In the genomic region with DNA sequence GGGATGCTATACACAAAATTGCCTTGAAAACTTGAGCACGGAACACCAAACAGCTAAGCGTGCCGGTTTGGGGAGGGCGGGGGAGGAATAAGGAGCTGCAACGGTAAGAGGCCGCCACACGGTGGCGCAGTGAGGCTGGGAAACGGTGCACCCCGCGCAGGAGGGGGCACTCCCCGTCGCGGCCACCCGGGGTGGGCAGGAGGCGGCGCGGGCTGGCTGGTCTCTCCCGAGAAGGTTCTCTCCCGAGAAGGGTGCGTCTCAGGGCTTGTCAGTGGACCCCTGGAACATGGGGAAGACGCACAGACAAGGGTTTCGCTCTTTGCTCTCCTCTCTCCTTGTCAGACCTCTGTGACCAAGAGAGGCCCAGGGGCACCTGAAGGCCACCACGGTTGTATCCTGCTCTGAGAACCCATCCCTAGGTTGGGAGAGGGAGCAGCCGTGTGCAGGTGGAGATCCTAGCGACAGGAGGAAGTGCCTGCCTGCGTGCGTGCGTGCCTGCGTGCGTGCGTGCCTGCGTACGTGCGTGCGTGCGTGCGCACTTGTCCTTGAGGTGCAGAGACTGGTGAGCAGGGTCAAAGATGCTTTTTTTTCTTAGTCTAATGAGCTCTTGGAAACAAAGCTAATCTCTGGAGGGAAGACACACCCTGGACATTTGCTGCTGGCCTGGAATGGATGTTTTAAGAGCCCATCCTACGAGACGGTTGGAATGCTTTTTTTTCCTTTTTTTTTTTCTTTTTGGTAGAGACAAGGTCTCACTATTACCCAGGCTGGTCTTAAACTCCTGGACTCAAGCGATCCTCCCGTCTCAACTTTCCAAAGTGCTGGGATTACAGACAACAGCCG, we compare ENCODE assay signal across 1 cellular context.
A peak's percentile ranks its signal among the peaks of the same experiment; 100 is the strongest.
TF ChIP-seq lines count a peak whose summit lies in the region.

No MANE protein-coding gene starts in this region.

TF ChIP-seq in HEK293, 187 proteins besides CTCF, POLR2A, EP300 and RAD21 (continued from another document):
- TF ChIP-seq ZNF654 (tag by site-specific recombination; IDR thresholded peaks at IDR 0.05; ENCODE audit: low read depth) (peak; percentile 83), ZBTB7A (tag by site-specific recombination; IDR thresholded peaks at IDR 0.05; ENCODE audit: low read depth) (no peak), GLI2 (tag by site-specific recombination; IDR thresholded peaks at IDR 0.05; ENCODE audit: borderline replicate concordance, low read depth) (no peak), ZNF16 (tag by site-specific recombination; IDR thresholded peaks at IDR 0.05; ENCODE audit: low read depth) (no peak), ZNF707 (tag by site-specific recombination; IDR thresholded peaks at IDR 0.05) (no peak), ZNF777 (tag by site-specific recombination; IDR thresholded peaks at IDR 0.05; ENCODE audit: borderline replicate concordance) (no peak), GLIS2 (tag by site-specific recombination; IDR thresholded peaks at IDR 0.05) (peak; percentile 98), KLF7 (tag by site-specific recombination; IDR thresholded peaks at IDR 0.05; ENCODE audit: borderline replicate concordance) (no peak), ZNF112 (tag by site-specific recombination; IDR thresholded peaks at IDR 0.05) (no peak), REPIN1 (tag by site-specific recombination; IDR thresholded peaks at IDR 0.05; ENCODE audit: low read depth) (no peak), ZNF132 (tag by site-specific recombination; IDR thresholded peaks at IDR 0.05; ENCODE audit: borderline replicate concordance) (no peak), PRDM10 (tag by site-specific recombination; IDR thresholded peaks at IDR 0.05) (no peak), TCF7L2 (IDR thresholded peaks at IDR 0.05; ENCODE audit: borderline replicate concordance, low read depth, low read length) (no peak), ZNF501 (tag by site-specific recombination; IDR thresholded peaks at IDR 0.05) (0 out of 2 replicates have a peak, but pooled peaks have one; percentile 52), TRIM28 (IDR thresholded peaks at IDR 0.05; ENCODE audit: borderline replicate concordance, low read length) (no peak), ZNF596 (tag by site-specific recombination; IDR thresholded peaks at IDR 0.05) (no peak), ZNF423 (tag by site-specific recombination; IDR thresholded peaks at IDR 0.05) (peak; percentile 99), ZNF37A (tag by site-specific recombination; IDR thresholded peaks at IDR 0.05) (no peak), ZNF350 (tag by site-specific recombination; IDR thresholded peaks at IDR 0.05) (no peak), ZBTB26 (tag by site-specific recombination; optimal IDR thresholded peaks at IDR 0.05) (peak; percentile 29), IKZF3 (tag by site-specific recombination; IDR thresholded peaks at IDR 0.05) (no peak), ZFP69B (tag by site-specific recombination; IDR thresholded peaks at IDR 0.05) (no peak), ZNF473 (tag by site-specific recombination; IDR thresholded peaks at IDR 0.05) (no peak), ZNF785 (tag by site-specific recombination; IDR thresholded peaks at IDR 0.05) (no peak), ZBTB10 (tag by site-specific recombination; IDR thresholded peaks at IDR 0.05) (0 out of 2 replicates have a peak, but pooled peaks have one; percentile 62), ZNF701 (tag by site-specific recombination; IDR thresholded peaks at IDR 0.05) (no peak), ZNF146 (tag by site-specific recombination; IDR thresholded peaks at IDR 0.05) (no peak), ZIC2 (tag by site-specific recombination; IDR thresholded peaks at IDR 0.05) (peak; percentile 88), MYNN (tag by site-specific recombination; IDR thresholded peaks at IDR 0.05; ENCODE audit: borderline replicate concordance) (no peak), ZNF114 (tag by site-specific recombination; IDR thresholded peaks at IDR 0.05) (no peak), ZFHX2 (tag by site-specific recombination; conservative IDR thresholded peaks at IDR 0.05) (peak; percentile 46; the same call in 1 of the 2 replicates), ZNF692 (tag by site-specific recombination; IDR thresholded peaks at IDR 0.05) (no peak), ZNF48 (tag by site-specific recombination; IDR thresholded peaks at IDR 0.05) (no peak), ZNF600 (tag by site-specific recombination; IDR thresholded peaks at IDR 0.05) (no peak), ZNF311 (tag by site-specific recombination; IDR thresholded peaks at IDR 0.05; ENCODE audit: borderline replicate concordance) (no peak)
- TF ChIP-seq, protein P1, sequence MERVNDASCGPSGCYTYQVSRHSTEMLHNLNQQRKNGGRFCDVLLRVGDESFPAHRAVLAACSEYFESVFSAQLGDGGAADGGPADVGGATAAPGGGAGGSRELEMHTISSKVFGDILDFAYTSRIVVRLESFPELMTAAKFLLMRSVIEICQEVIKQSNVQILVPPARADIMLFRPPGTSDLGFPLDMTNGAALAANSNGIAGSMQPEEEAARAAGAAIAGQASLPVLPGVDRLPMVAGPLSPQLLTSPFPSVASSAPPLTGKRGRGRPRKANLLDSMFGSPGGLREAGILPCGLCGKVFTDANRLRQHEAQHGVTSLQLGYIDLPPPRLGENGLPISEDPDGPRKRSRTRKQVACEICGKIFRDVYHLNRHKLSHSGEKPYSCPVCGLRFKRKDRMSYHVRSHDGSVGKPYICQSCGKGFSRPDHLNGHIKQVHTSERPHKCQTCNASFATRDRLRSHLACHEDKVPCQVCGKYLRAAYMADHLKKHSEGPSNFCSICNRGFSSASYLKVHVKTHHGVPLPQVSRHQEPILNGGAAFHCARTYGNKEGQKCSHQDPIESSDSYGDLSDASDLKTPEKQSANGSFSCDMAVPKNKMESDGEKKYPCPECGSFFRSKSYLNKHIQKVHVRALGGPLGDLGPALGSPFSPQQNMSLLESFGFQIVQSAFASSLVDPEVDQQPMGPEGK (tag by site-specific recombination; IDR thresholded peaks at IDR 0.05), result peak; percentile 82; the same call in 1 of the 2 replicates
- TF ChIP-seq, protein P2, sequence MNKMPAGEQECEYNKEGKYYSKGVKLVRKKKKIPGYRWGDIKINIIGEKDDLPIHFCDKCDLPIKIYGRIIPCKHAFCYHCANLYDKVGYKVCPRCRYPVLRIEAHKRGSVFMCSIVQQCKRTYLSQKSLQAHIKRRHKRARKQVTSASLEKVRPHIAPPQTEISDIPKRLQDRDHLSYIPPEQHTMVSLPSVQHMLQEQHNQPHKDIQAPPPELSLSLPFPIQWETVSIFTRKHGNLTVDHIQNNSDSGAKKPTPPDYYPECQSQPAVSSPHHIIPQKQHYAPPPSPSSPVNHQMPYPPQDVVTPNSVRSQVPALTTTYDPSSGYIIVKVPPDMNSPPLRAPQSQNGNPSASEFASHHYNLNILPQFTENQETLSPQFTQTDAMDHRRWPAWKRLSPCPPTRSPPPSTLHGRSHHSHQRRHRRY (tag by site-specific recombination; IDR thresholded peaks at IDR 0.05), result no peak
- TF ChIP-seq, protein P3, sequence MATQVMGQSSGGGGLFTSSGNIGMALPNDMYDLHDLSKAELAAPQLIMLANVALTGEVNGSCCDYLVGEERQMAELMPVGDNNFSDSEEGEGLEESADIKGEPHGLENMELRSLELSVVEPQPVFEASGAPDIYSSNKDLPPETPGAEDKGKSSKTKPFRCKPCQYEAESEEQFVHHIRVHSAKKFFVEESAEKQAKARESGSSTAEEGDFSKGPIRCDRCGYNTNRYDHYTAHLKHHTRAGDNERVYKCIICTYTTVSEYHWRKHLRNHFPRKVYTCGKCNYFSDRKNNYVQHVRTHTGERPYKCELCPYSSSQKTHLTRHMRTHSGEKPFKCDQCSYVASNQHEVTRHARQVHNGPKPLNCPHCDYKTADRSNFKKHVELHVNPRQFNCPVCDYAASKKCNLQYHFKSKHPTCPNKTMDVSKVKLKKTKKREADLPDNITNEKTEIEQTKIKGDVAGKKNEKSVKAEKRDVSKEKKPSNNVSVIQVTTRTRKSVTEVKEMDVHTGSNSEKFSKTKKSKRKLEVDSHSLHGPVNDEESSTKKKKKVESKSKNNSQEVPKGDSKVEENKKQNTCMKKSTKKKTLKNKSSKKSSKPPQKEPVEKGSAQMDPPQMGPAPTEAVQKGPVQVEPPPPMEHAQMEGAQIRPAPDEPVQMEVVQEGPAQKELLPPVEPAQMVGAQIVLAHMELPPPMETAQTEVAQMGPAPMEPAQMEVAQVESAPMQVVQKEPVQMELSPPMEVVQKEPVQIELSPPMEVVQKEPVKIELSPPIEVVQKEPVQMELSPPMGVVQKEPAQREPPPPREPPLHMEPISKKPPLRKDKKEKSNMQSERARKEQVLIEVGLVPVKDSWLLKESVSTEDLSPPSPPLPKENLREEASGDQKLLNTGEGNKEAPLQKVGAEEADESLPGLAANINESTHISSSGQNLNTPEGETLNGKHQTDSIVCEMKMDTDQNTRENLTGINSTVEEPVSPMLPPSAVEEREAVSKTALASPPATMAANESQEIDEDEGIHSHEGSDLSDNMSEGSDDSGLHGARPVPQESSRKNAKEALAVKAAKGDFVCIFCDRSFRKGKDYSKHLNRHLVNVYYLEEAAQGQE (tag by site-specific recombination; IDR thresholded peaks at IDR 0.05), result no peak
- TF ChIP-seq, protein P4, sequence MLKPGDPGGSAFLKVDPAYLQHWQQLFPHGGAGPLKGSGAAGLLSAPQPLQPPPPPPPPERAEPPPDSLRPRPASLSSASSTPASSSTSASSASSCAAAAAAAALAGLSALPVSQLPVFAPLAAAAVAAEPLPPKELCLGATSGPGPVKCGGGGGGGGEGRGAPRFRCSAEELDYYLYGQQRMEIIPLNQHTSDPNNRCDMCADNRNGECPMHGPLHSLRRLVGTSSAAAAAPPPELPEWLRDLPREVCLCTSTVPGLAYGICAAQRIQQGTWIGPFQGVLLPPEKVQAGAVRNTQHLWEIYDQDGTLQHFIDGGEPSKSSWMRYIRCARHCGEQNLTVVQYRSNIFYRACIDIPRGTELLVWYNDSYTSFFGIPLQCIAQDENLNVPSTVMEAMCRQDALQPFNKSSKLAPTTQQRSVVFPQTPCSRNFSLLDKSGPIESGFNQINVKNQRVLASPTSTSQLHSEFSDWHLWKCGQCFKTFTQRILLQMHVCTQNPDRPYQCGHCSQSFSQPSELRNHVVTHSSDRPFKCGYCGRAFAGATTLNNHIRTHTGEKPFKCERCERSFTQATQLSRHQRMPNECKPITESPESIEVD (tag by site-specific recombination; IDR thresholded peaks at IDR 0.05), result no peak
